In genomic region chr9:17928228-17928627, GRCh38 we compare ENCODE assay signal across 25 cellular contexts.
A peak's percentile ranks its signal among the peaks of the same experiment; 100 is the strongest.
DNase-seq lines count a peak whose midpoint lies in the region; ATAC-seq and TF ChIP-seq lines count a peak whose summit lies in the region.
"Had no signal": no experiment of that assay in that cellular context is flagged by ENCODE, and none has a peak within 500 bp of the region (broad histone marks: within the 10 kb centered on the region; RNA-seq: fewer than 3 reads in every experiment).

No MANE protein-coding gene starts in this region.

- H3K9me3 ChIP-seq in MM.1S (replicated peaks; ENCODE audit: insufficient read depth, low read length) (no peaks in the 10 kb centered on the region), Caco-2 (no peaks in the 10 kb centered on the region)
- H3K9me3 ChIP-seq: BE2C, MG63 had no signal

- H3K9ac ChIP-seq in MM.1S (ENCODE audit: low read length) = no peak overlapping the region
- H3K9ac ChIP-seq: GM23248 had no signal

- H3K36me3 ChIP-seq in MM.1S (replicated peaks; ENCODE audit: insufficient read depth, low read length) (no peaks in the 10 kb centered on the region), Caco-2 (ENCODE audit: control insufficient read depth, insufficient read depth, low read length) (no peaks in the 10 kb centered on the region)
- H3K36me3 ChIP-seq: BE2C, MG63 had no signal

- no peaks in the 10 kb centered on the region for H3K79me2 ChIP-seq in MM.1S (ENCODE audit: low read length)

- H3K4me1 ChIP-seq in MM.1S (ENCODE audit: low read length) = peaks cover 20% of the 10 kb centered on the region
- no peaks in the 10 kb centered on the region for H3K4me1 ChIP-seq in Caco-2
- H3K4me1 ChIP-seq: BE2C had no signal

- H3K4me2 ChIP-seq in MM.1S (ENCODE audit: low read depth, low read length) = peak overlapping the region; percentile 32; the same call in 1 of the 2 replicates

- no TSS peak for BruUV-seq in Caco-2 (replicated peaks; lab: Mats Ljungman, UMichigan)

- no peaks in the 10 kb centered on the region for H3K4me1 Mint-ChIP-seq in Caco-2 (ENCODE audit: low read depth, unreplicated experiment)
- H3K4me1 Mint-ChIP-seq: CD14-positive monocyte; CD8-positive, alpha-beta memory T cell; T-cell had no signal

- no peaks in the 10 kb centered on the region for H3F3A ChIP-seq in MM.1S (ENCODE audit: insufficient read depth, low read length)

- no peak overlapping the region for H3K27ac Mint-ChIP-seq in Caco-2 (ENCODE audit: unreplicated experiment)
- H3K27ac Mint-ChIP-seq: CD14-positive monocyte; CD8-positive, alpha-beta memory T cell; T-cell had no signal

- 0 out of 2 replicates have a peak overlapping the region, but pooled peaks have one; percentile 26 for H2AFZ ChIP-seq in MM.1S (ENCODE audit: low read length)
- H2AFZ ChIP-seq: GM23248 had no signal

- POLR2A ChIA-PET in Caco-2 (lab: Charles Lee) = no interaction called here

- ATAC-seq in GM18498 (IDR thresholded peaks at IDR 0.05; ENCODE audit: unreplicated experiment) (peak; percentile 71), GM18907 (IDR thresholded peaks at IDR 0.05; ENCODE audit: unreplicated experiment) (peak; percentile 40), HG02642 (IDR thresholded peaks at IDR 0.05; ENCODE audit: poor library complexity, unreplicated experiment) (peak; percentile 63)
- ATAC-seq: T-cell had no signal

- no peaks in the 10 kb centered on the region for H4K20me1 ChIP-seq in MM.1S (ENCODE audit: insufficient read depth, low read length)

- TF ChIP-seq CTCF in MM.1S (IDR thresholded peaks at IDR 0.05; ENCODE audit: low read length) (no peak), Caco-2 (IDR thresholded peaks at IDR 0.05; ENCODE audit: insufficient read depth in 1 of 2, low read depth in 1 of 2, low read length in 1 of 2, severe bottlenecking in 1 of 2, unreplicated experiment in 1 of 2) (no peak)

- no peak overlapping the region for H3K4me3 Mint-ChIP-seq in Caco-2 (ENCODE audit: unreplicated experiment)
- H3K4me3 Mint-ChIP-seq: CD14-positive monocyte; CD8-positive, alpha-beta memory T cell; T-cell had no signal

- CTCF ChIA-PET in Caco-2 (lab: Charles Lee) = no interaction called here

- H3K27ac ChIP-seq in MM.1S (ENCODE audit: low read length) = peak overlapping the region; percentile 49; the same call in 1 of the 2 replicates
- H3K27ac ChIP-seq in substantia nigra (ENCODE audit: low read depth, low read length, poor library complexity, severe bottlenecking) = no peak overlapping the region
- H3K27ac ChIP-seq: GM23248, RWPE1 had no signal

- H3K36me3 Mint-ChIP-seq in Caco-2 (ENCODE audit: insufficient read depth, unreplicated experiment) = no peaks in the 10 kb centered on the region
- H3K36me3 Mint-ChIP-seq: CD14-positive monocyte; CD8-positive, alpha-beta memory T cell; T-cell had no signal

- H3K9me3 Mint-ChIP-seq in Caco-2 (ENCODE audit: unreplicated experiment) = no peaks in the 10 kb centered on the region

- no peaks in the 10 kb centered on the region for H3K27me3 ChIP-seq in MM.1S (replicated peaks; ENCODE audit: insufficient read depth, low read length)
- no peaks in the 10 kb centered on the region for H3K27me3 ChIP-seq in Caco-2 (replicated peaks; ENCODE audit: control insufficient read depth, insufficient read depth, low read length)
- H3K27me3 ChIP-seq: BE2C had no signal

- DNase-seq in MM.1S = peak; percentile 56
- no peak for DNase-seq in NCI-H82 treated with DMSO at 0.1 percent for 48 hours (lab: John Stamatoyannopoulos, UW; ENCODE audit: unreplicated experiment)
- no peak for DNase-seq in Caco-2
- no peak for DNase-seq in substantia nigra (lab: John Stamatoyannopoulos, UW)
- no peak for DNase-seq in kidney tubule cell (ENCODE audit: low spot score)
- DNase-seq: 8988T; ACHN; BE2C; CD8-positive, alpha-beta memory T cell; DMS153; GM23248; H7; KBM-7; MG63; NCI-H2029; NCI-H446; NCI-H526; NCI-H82; SHP77; T-cell had no signal

- intact Hi-C loops in Caco-2 (cut with micrococcal nuclease; ENCODE audit: unreplicated experiment) = no loop called here

- no peaks in the 10 kb centered on the region for H3K9me2 ChIP-seq in MM.1S (replicated peaks; ENCODE audit: insufficient read depth, low read length)

- H3K27me3 Mint-ChIP-seq in Caco-2 (ENCODE audit: insufficient read depth, unreplicated experiment) = peaks cover 5% of the 10 kb centered on the region
- H3K27me3 Mint-ChIP-seq: CD8-positive, alpha-beta memory T cell; T-cell had no signal

- H3K4me3 ChIP-seq in MM.1S (ENCODE audit: low read length) (no peak overlapping the region), Caco-2 (ENCODE audit: low read depth, low read length) (no peak overlapping the region)
- H3K4me3 ChIP-seq: GM23248, MG63 had no signal
